Comparison of ENCODE assay signal across 1 cellular context in the genomic region with DNA sequence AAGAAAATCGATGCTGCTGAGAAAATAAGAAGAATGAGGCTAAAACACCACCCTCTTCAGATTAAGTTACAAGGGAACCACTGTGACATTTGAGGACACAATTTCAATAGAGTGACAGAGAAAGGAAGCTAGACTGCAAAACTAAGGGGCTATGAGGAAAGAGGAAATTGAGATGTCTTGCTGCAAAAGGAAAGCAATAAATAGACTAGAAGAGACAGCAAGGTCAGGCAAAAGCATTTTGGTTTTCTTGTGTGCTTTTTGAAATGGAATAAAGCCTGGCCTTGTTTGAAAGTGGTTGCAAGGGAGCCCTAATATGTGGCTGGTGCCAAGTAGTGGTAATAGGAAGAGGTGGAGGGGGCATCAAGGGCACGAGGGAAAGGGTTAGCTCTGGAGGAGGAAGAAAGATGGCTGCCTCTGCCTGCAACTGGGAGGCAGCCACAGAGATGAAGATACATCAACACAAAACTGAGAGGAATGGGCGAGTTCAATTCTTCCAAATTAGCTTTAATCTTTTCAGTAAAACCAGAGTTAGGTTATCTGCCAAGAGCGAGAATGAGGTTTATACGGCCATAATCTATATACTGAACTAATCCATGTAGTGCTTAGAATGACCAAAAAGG.
TF ChIP-seq lines count a peak whose summit lies in the region.

No MANE protein-coding gene starts in this region.

TF ChIP-seq in HepG2, 621 proteins besides CTCF, POLR2A, EP300 and RAD21:
- no peak for TF ChIP-seq ADNP (CRISPR knock-in tag; IDR thresholded peaks at IDR 0.05)
TF ChIP-seq in HepG2: peak in this region for 0.
